ENCODE assay signal across 29 cellular contexts in the genomic region with DNA sequence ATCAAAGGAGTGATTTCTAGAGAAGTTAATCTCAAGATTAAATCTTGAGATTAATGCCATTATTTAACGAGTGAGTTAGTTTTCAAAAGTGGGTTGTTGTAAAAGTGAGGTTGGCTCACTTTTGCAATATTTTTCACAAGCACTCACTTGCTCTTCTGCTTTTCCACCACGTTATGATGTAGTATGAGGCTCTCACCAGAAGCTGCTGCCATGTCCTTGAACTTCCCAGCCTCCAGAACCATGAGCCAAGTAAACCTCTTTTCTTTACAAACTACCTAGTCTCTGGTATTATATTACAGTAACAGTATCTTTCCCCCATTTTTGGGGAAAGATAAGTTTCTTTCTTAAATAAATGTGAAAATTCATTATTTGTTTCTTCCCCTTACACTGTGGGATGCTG.
"Had no signal": no experiment of that assay in that cellular context is flagged by ENCODE, and none has a peak within 500 bp of the region (broad histone marks: within the 10 kb centered on the region; RNA-seq: fewer than 3 reads in every experiment).

No MANE protein-coding gene starts in this region.

- H3K9me3 Mint-ChIP-seq: stimulated activated effector memory CD8-positive, alpha-beta T cell treated with anti-CD3 and anti-CD28 coated beads, Interleukin-12 subunit alpha, Interleukin-12 subunit beta, amount 100 ng/mL, for 72 hours had no signal

- H3K4me3 ChIP-seq: stomach, suprapubic skin, testis, thoracic aorta, thyroid gland, tibial artery, tibial nerve, transverse colon, upper lobe of left lung, upper lobe of right lung, uterus, vagina had no signal

- H3K9me3 ChIP-seq: suprapubic skin, testis, thoracic aorta, thyroid gland, transverse colon, uterus, vagina had no signal

- H3K4me3 Mint-ChIP-seq: stimulated activated effector memory CD8-positive, alpha-beta T cell treated with anti-CD3 and anti-CD28 coated beads, Interleukin-12 subunit alpha, Interleukin-12 subunit beta, amount 100 ng/mL, for 72 hours; stimulated activated memory B cell treated with anti-CD40 and anti-IgM and Interleukin-4, amounts not matched to agents 10 μg/mL and 1 μg/mL and 100 μg/mL, for 72 hours; stimulated activated naive B cell treated with anti-CD40 and anti-IgM and Interleukin-4, amounts not matched to agents 10 μg/mL and 1 μg/mL and 100 μg/mL, for 72 hours; stimulated activated naive CD8-positive, alpha-beta T cell treated with anti-CD3 and anti-CD28 coated beads, Interleukin-15, amount 100 ng/mL, for 72 hours; stimulated activated naive CD8-positive, alpha-beta T cell treated with anti-CD3 and anti-CD28 coated beads, Interleukin-15, Interleukin-2, amounts not matched to agents 100 ng/mL and 50 ng/mL, for 24 hours; type B pancreatic cell had no signal

- H3K4me1 Mint-ChIP-seq: stimulated activated memory B cell treated with anti-CD40 and anti-IgM and Interleukin-4, amounts not matched to agents 10 μg/mL and 1 μg/mL and 100 μg/mL, for 72 hours; stimulated activated naive B cell treated with anti-CD40 and anti-IgM and Interleukin-4, amounts not matched to agents 10 μg/mL and 1 μg/mL and 100 μg/mL, for 72 hours had no signal

- H3K27me3 Mint-ChIP-seq: stimulated activated naive B cell treated with anti-CD40 and anti-IgM and Interleukin-4, amounts not matched to agents 10 μg/mL and 1 μg/mL and 100 μg/mL, for 72 hours; stimulated activated naive CD8-positive, alpha-beta T cell treated with anti-CD3 and anti-CD28 coated beads, Interleukin-15, amount 100 ng/mL, for 72 hours; stimulated activated naive CD8-positive, alpha-beta T cell treated with anti-CD3 and anti-CD28 coated beads, Interleukin-15, Interleukin-2, amounts not matched to agents 100 ng/mL and 50 ng/mL, for 24 hours had no signal

- FAIRE-seq: urothelium cell line had no signal

- H3K27me3 ChIP-seq: stomach, suprapubic skin, testis, thyroid gland, tibial artery, tibial nerve, transverse colon, upper lobe of left lung, upper lobe of right lung, uterus, vagina had no signal

- H3K36me3 Mint-ChIP-seq: stimulated activated memory B cell treated with anti-CD40 and anti-IgM and Interleukin-4, amounts not matched to agents 10 μg/mL and 1 μg/mL and 100 μg/mL, for 72 hours; stimulated activated naive B cell treated with anti-CD40 and anti-IgM and Interleukin-4, amounts not matched to agents 10 μg/mL and 1 μg/mL and 100 μg/mL, for 72 hours; type B pancreatic cell had no signal

- H3K4me1 ChIP-seq: stomach, suprapubic skin, testis, thyroid gland, tibial artery, transverse colon, upper lobe of left lung, upper lobe of right lung, uterus, vagina had no signal

- ATAC-seq: stimulated activated effector memory CD8-positive, alpha-beta T cell treated with anti-CD3 and anti-CD28 coated beads, Interleukin-12 subunit alpha, Interleukin-12 subunit beta, amount 100 ng/mL, for 72 hours; stimulated activated memory B cell treated with anti-CD40 and anti-IgM and Interleukin-4, amounts not matched to agents 10 μg/mL and 1 μg/mL and 100 μg/mL, for 72 hours; stimulated activated naive B cell treated with anti-CD40 and anti-IgM and Interleukin-4, amounts not matched to agents 10 μg/mL and 1 μg/mL and 100 μg/mL, for 72 hours; stimulated activated naive CD8-positive, alpha-beta T cell treated with anti-CD3 and anti-CD28 coated beads, Interleukin-15, amount 100 ng/mL, for 72 hours; stimulated activated naive CD8-positive, alpha-beta T cell treated with anti-CD3 and anti-CD28 coated beads, Interleukin-15, Interleukin-2, amounts not matched to agents 100 U/mL and 50 U/mL, for 24 hours; upper lobe of right lung had no signal

- H3K27ac ChIP-seq: stomach, suprapubic skin, testis, thoracic aorta, thyroid gland, tibial artery, tibial nerve, transverse colon, upper lobe of left lung, upper lobe of right lung, uterus, vagina had no signal

- H3K36me3 ChIP-seq: stomach, suprapubic skin, thoracic aorta, thyroid gland, tibial artery, tibial nerve, transverse colon, upper lobe of left lung, upper lobe of right lung, uterus, vagina had no signal

- H3K27ac Mint-ChIP-seq: stimulated activated effector memory CD8-positive, alpha-beta T cell treated with anti-CD3 and anti-CD28 coated beads, Interleukin-12 subunit alpha, Interleukin-12 subunit beta, amount 100 ng/mL, for 72 hours; stimulated activated memory B cell treated with anti-CD40 and anti-IgM and Interleukin-4, amounts not matched to agents 10 μg/mL and 1 μg/mL and 100 μg/mL, for 72 hours; stimulated activated naive B cell treated with anti-CD40 and anti-IgM and Interleukin-4, amounts not matched to agents 10 μg/mL and 1 μg/mL and 100 μg/mL, for 72 hours; stimulated activated naive CD8-positive, alpha-beta T cell treated with anti-CD3 and anti-CD28 coated beads, Interleukin-15, amount 100 ng/mL, for 72 hours; stimulated activated naive CD8-positive, alpha-beta T cell treated with anti-CD3 and anti-CD28 coated beads, Interleukin-15, Interleukin-2, amounts not matched to agents 100 ng/mL and 50 ng/mL, for 24 hours; type B pancreatic cell had no signal

- DNase-seq: stimulated activated CD4-positive, alpha-beta T cell treated with anti-CD3 and anti-CD28 coated beads, Interleukin-2, amount 100 ng/mL, for 48 hours; stimulated activated CD4-positive, alpha-beta T cell treated with anti-CD3 and anti-CD28 coated beads, Interleukin-4, amount 100 ng/mL, for 1 hour; stimulated activated CD4-positive, alpha-beta T cell treated with anti-CD3 and anti-CD28 coated beads, Interleukin-4, amount 100 ng/mL, for 24 hours; stimulated activated CD4-positive, alpha-beta T cell treated with anti-CD3 and anti-CD28 coated beads, Interleukin-4, amount 100 ng/mL, for 4 hours; stimulated activated CD8-positive, alpha-beta memory T cell treated with anti-CD3 and anti-CD28 coated beads, Interleukin-4, amount 100 ng/mL, for 48 hours; stimulated activated naive B cell treated with anti-CD40 and anti-IgM and Interleukin-4, amounts not matched to agents 10 μg/mL and 1 μg/mL and 100 μg/mL, for 72 hours; stimulated activated naive CD4-positive, alpha-beta T cell; stimulated activated naive CD4-positive, alpha-beta T cell treated with Interleukin-2 at 50 U/mL for 16 hours; stimulated activated naive CD8-positive, alpha-beta T cell treated with anti-CD3 and anti-CD28 coated beads, Interleukin-15, amount 100 ng/mL, for 72 hours; stimulated activated naive CD8-positive, alpha-beta T cell treated with anti-CD3 and anti-CD28 coated beads, Interleukin-15, Interleukin-2, amounts not matched to agents 100 U/mL and 50 U/mL, for 24 hours; stomach; substantia nigra; testis; thyroid gland; tibial artery; transverse colon; trophoblast cell; upper lobe of left lung; upper lobe of right lung; uterus had no signal
